ENCODE assay signal across 1 cellular context in the genomic region with DNA sequence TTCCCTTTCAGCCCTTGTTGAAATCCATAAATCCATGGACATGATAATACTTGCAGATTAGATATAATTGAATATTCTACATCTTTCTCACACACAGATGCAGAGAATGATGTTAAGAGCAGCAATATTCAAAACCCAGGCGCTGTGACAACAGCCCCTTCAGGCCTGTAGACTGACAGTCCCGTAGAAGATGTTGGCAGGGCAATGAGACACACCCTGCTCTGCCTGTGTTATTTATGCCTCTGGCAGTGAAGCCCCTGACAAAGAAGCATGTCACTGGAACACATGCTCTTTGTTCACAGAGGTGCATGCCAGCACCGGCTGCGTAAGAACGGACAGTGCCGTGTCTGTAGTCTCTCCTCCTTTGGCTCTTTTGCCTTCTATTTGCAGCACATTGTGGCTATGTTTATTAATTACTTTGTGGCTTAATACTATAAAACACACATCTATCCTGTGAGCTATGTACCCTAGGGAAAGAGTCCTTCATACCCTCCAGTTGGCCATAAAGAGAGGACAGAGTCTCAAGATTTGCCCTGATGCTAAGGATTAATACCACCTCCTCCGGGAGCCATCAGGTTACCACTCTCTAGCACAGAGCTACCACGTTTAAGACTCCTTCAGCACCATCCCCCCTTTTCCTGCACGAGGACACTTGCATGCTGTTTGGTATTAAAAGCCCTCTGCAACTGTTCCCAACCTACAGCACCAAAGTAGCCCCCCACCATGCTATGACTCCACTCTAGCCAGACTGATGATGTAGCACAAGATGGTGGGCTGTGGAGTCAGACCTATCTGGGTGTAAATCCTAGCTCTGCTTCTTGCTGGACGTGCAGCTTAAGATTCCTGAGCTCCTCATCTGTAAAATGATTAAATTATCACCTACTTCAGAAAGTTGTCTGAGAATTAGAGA.
TF ChIP-seq lines count a peak whose summit lies in the region.

No MANE protein-coding gene starts in this region.

TF ChIP-seq in H1, 55 proteins besides CTCF, POLR2A, EP300 and RAD21:
- TF ChIP-seq SAP30 (IDR thresholded peaks at IDR 0.05; ENCODE audit: insufficient read depth, insufficient replicate concordance, low read length) = no peak
- TF ChIP-seq SUZ12 (IDR thresholded peaks at IDR 0.05; ENCODE audit: low read length) = peak; percentile 35
